In the genomic region with DNA sequence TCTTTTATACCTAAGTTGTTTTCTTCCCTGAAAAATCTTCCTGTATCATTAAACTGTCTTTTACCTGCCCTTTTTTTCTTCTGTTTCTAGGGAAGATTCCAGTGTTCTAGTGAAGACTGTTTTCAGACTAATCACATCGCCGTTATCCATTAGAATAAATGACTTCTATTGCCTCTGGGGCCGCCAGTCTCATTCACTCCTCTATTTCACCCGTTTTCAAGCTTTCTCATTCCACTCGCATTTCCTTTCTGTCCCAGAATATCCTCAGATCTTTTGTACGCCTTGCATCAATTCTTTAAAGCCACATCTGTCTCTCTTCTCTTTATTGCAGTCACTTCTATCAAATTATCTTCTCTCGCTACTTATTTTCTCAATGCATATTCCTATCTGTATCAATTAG, we compare ENCODE assay signal across 39 cellular contexts.
"Had no signal": no experiment of that assay in that cellular context is flagged by ENCODE, and none has a peak within 500 bp of the region (broad histone marks: within the 10 kb centered on the region; RNA-seq: fewer than 3 reads in every experiment).

No MANE protein-coding gene starts in this region.

- H3K9me3 ChIP-seq: adrenal gland, ascending aorta, breast epithelium had no signal

- DNase-seq: activated effector memory CD4-positive, alpha-beta T cell treated with anti-CD3 and anti-CD28 coated beads, Interleukin-2, amount 50 U/mL, for 16 hours; activated effector memory CD4-positive, alpha-beta T cell treated with Interleukin-2 at 50 U/mL for 16 hours; activated gamma-delta T cell; activated gamma-delta T cell treated with Interleukin-2 at 50 U/mL for 16 hours; activated naive CD4-positive, alpha-beta T cell; activated naive CD4-positive, alpha-beta T cell treated with anti-CD3 and anti-CD28 coated beads for 36 hours; activated naive CD4-positive, alpha-beta T cell treated with anti-CD3 and anti-CD28 coated beads, Interleukin-2, amount 10 ng/mL, durations not matched to agents 7 days and 5 days; activated naive CD4-positive, alpha-beta T cell treated with anti-CD3 and anti-CD28 coated beads, Interleukin-2, amount 50 U/mL, for 16 hours; activated naive CD4-positive, alpha-beta T cell treated with Interleukin-2 at 50 U/mL for 16 hours; activated naive CD8-positive, alpha-beta T cell treated with anti-CD3 and anti-CD28 coated beads for 36 hours; activated naive CD8-positive, alpha-beta T cell treated with anti-CD3 and anti-CD28 coated beads, Interleukin-2, amount 10 ng/mL, durations not matched to agents 7 days and 5 days; activated naive CD8-positive, alpha-beta T cell treated with anti-CD3 and anti-CD28 coated beads, Interleukin-2, amount 50 U/mL, for 24 hours; activated T-cell treated with anti-CD3 and anti-CD28 coated beads, Interleukin-2, amount 50 U/mL, for 1 hour; activated T-cell treated with anti-CD3 and anti-CD28 coated beads, Interleukin-2, amount 50 U/mL, for 24 hours; activated T-cell treated with anti-CD3 and anti-CD28 coated beads, Interleukin-2, amount 50 U/mL, for 4 hours; activated T-cell treated with anti-CD3 and anti-CD28 coated beads, Interleukin-2, amount 50 U/mL, for 48 hours; activated T-cell treated with anti-CD3 and anti-CD28 coated beads, Interleukin-2, amount 50 U/mL, for 72 hours; adrenal gland; amniotic stem cell; amygdala; anterior cingulate cortex; aorta; brain microvascular endothelial cell; caudate nucleus; central memory CD4-positive, alpha-beta T cell; cerebellar nuclear complex had no signal

- H3K4me3 Mint-ChIP-seq: activated naive CD4-positive, alpha-beta T cell treated with anti-CD3 and anti-CD28 coated beads for 36 hours; activated naive CD4-positive, alpha-beta T cell treated with anti-CD3 and anti-CD28 coated beads, Interleukin-2, amount 10 ng/mL, durations not matched to agents 7 days and 5 days; activated naive CD4-positive, alpha-beta T cell treated with anti-CD3 and anti-CD28 coated beads, Interleukin-2, amount 50 U/mL, for 24 hours; activated naive CD8-positive, alpha-beta T cell; activated naive CD8-positive, alpha-beta T cell treated with anti-CD3 and anti-CD28 coated beads for 36 hours; activated naive CD8-positive, alpha-beta T cell treated with anti-CD3 and anti-CD28 coated beads, Interleukin-2, amount 10 ng/mL, durations not matched to agents 7 days and 5 days; activated naive CD8-positive, alpha-beta T cell treated with anti-CD3 and anti-CD28 coated beads, Interleukin-2, amount 50 U/mL, for 24 hours; activated T-cell treated with anti-CD3 and anti-CD28 coated beads, Interleukin-2, amount 50 U/mL, for 24 hours; activated T-cell treated with anti-CD3 and anti-CD28 coated beads, Interleukin-2, amount 50 U/mL, for 4 hours; activated T-cell treated with anti-CD3 and anti-CD28 coated beads, Interleukin-2, amount 50 U/mL, for 72 hours; activated T-helper 1 cell treated with anti-CD3 and anti-CD28 coated beads, Interleukin-12 subunit alpha, Interleukin-12 subunit beta, Interleukin-2, Interleukin-4 antibody, amounts not matched to agents 30 ng/mL and 10 ng/mL and 1 ng/mL, durations not matched to agents 14 hours and 24 hours and 36 hours; activated T-helper 17 cell treated with anti-CD3 and anti-CD28 coated beads, Interleukin-2, amount 50 U/mL, for 72 hours; brain; central memory CD8-positive, alpha-beta T cell had no signal

- H3K27ac ChIP-seq: adrenal gland, ascending aorta, brain microvascular endothelial cell, breast epithelium, cardiac muscle cell had no signal

- H3K27me3 Mint-ChIP-seq: activated naive CD4-positive, alpha-beta T cell treated with anti-CD3 and anti-CD28 coated beads, Interleukin-2, amount 10 ng/mL, durations not matched to agents 7 days and 5 days; activated naive CD4-positive, alpha-beta T cell treated with anti-CD3 and anti-CD28 coated beads, Interleukin-2, amount 50 U/mL, for 24 hours; activated naive CD8-positive, alpha-beta T cell; activated naive CD8-positive, alpha-beta T cell treated with anti-CD3 and anti-CD28 coated beads for 36 hours; activated naive CD8-positive, alpha-beta T cell treated with anti-CD3 and anti-CD28 coated beads, Interleukin-2, amount 10 ng/mL, durations not matched to agents 7 days and 5 days; activated naive CD8-positive, alpha-beta T cell treated with anti-CD3 and anti-CD28 coated beads, Interleukin-2, amount 50 U/mL, for 24 hours; activated T-cell treated with anti-CD3 and anti-CD28 coated beads, Interleukin-2, amount 50 U/mL, for 24 hours; activated T-helper 17 cell treated with anti-CD3 and anti-CD28 coated beads, Interleukin-2, amount 50 U/mL, for 72 hours; brain; central memory CD8-positive, alpha-beta T cell had no signal

- ATAC-seq: activated naive CD4-positive, alpha-beta T cell treated with anti-CD3 and anti-CD28 coated beads, Interleukin-2, amount 50 U/mL, for 72 hours; activated naive CD8-positive, alpha-beta T cell treated with anti-CD3 and anti-CD28 coated beads, Interleukin-2, amount 50 U/mL, for 24 hours; activated T-cell treated with anti-CD3 and anti-CD28 coated beads, Interleukin-2, amount 50 U/mL, for 4 hours; activated T-cell treated with anti-CD3 and anti-CD28 coated beads, Interleukin-2, amount 50 U/mL, for 72 hours; activated T-helper 17 cell treated with anti-CD3 and anti-CD28 coated beads, Interleukin-2, amount 50 U/mL, for 72 hours had no signal

- FAIRE-seq: astrocyte, bronchial epithelial cell had no signal

- H3K36me3 Mint-ChIP-seq: activated naive CD4-positive, alpha-beta T cell treated with anti-CD3 and anti-CD28 coated beads, Interleukin-2, amount 10 ng/mL, durations not matched to agents 7 days and 5 days; activated naive CD4-positive, alpha-beta T cell treated with anti-CD3 and anti-CD28 coated beads, Interleukin-2, amount 50 U/mL, for 24 hours; activated naive CD4-positive, alpha-beta T cell treated with anti-CD3 and anti-CD28 coated beads, Interleukin-2, amount 50 U/mL, for 72 hours; activated naive CD8-positive, alpha-beta T cell; activated naive CD8-positive, alpha-beta T cell treated with anti-CD3 and anti-CD28 coated beads for 36 hours; activated naive CD8-positive, alpha-beta T cell treated with anti-CD3 and anti-CD28 coated beads, Interleukin-2, amount 10 ng/mL, durations not matched to agents 7 days and 5 days; brain had no signal

- H3K4me1 ChIP-seq: adrenal gland, ascending aorta, breast epithelium had no signal

- H3K36me3 ChIP-seq: adrenal gland, ascending aorta, brain microvascular endothelial cell, breast epithelium, cardiac muscle cell had no signal

- H3K27me3 ChIP-seq: adrenal gland, ascending aorta, brain microvascular endothelial cell, breast epithelium, cardiac muscle cell had no signal

- H3K4me1 Mint-ChIP-seq: activated naive CD4-positive, alpha-beta T cell treated with anti-CD3 and anti-CD28 coated beads, Interleukin-2, amount 10 ng/mL, durations not matched to agents 7 days and 5 days; activated naive CD4-positive, alpha-beta T cell treated with anti-CD3 and anti-CD28 coated beads, Interleukin-2, amount 50 U/mL, for 24 hours; activated naive CD8-positive, alpha-beta T cell treated with anti-CD3 and anti-CD28 coated beads for 36 hours; activated naive CD8-positive, alpha-beta T cell treated with anti-CD3 and anti-CD28 coated beads, Interleukin-2, amount 10 ng/mL, durations not matched to agents 7 days and 5 days; activated naive CD8-positive, alpha-beta T cell treated with anti-CD3 and anti-CD28 coated beads, Interleukin-2, amount 50 U/mL, for 24 hours; activated T-helper 17 cell treated with anti-CD3 and anti-CD28 coated beads, Interleukin-2, amount 50 U/mL, for 72 hours; brain; central memory CD8-positive, alpha-beta T cell had no signal

- H3K27ac Mint-ChIP-seq: activated naive CD4-positive, alpha-beta T cell treated with anti-CD3 and anti-CD28 coated beads for 36 hours; activated naive CD4-positive, alpha-beta T cell treated with anti-CD3 and anti-CD28 coated beads, Interleukin-2, amount 10 ng/mL, durations not matched to agents 7 days and 5 days; activated naive CD4-positive, alpha-beta T cell treated with anti-CD3 and anti-CD28 coated beads, Interleukin-2, amount 50 U/mL, for 24 hours; activated naive CD4-positive, alpha-beta T cell treated with anti-CD3 and anti-CD28 coated beads, Interleukin-2, amount 50 U/mL, for 72 hours; activated naive CD8-positive, alpha-beta T cell; activated naive CD8-positive, alpha-beta T cell treated with anti-CD3 and anti-CD28 coated beads for 36 hours; activated naive CD8-positive, alpha-beta T cell treated with anti-CD3 and anti-CD28 coated beads, Interleukin-2, amount 10 ng/mL, durations not matched to agents 7 days and 5 days; activated naive CD8-positive, alpha-beta T cell treated with anti-CD3 and anti-CD28 coated beads, Interleukin-2, amount 50 U/mL, for 24 hours; activated T-cell treated with anti-CD3 and anti-CD28 coated beads, Interleukin-2, amount 50 U/mL, for 24 hours; activated T-cell treated with anti-CD3 and anti-CD28 coated beads, Interleukin-2, amount 50 U/mL, for 72 hours; activated T-helper 1 cell treated with anti-CD3 and anti-CD28 coated beads, Interleukin-12 subunit alpha, Interleukin-12 subunit beta, Interleukin-2, Interleukin-4 antibody, amounts not matched to agents 30 ng/mL and 10 ng/mL and 1 ng/mL, durations not matched to agents 14 hours and 24 hours and 36 hours; activated T-helper 17 cell treated with anti-CD3 and anti-CD28 coated beads, Interleukin-2, amount 50 U/mL, for 72 hours; activated T-helper 2 cell treated with anti-CD3 and anti-CD28 coated beads, Interferon-gamma antibody, Interleukin-2, Interleukin-4, amounts not matched to agents 10 μg/mL and 5 μg/mL and 100 μg/mL, durations not matched to agents 14 hours and 24 hours and 36 hours; brain had no signal

- H3K4me3 ChIP-seq: adrenal gland, ascending aorta, breast epithelium, cardiac muscle cell had no signal
